In the genomic region with DNA sequence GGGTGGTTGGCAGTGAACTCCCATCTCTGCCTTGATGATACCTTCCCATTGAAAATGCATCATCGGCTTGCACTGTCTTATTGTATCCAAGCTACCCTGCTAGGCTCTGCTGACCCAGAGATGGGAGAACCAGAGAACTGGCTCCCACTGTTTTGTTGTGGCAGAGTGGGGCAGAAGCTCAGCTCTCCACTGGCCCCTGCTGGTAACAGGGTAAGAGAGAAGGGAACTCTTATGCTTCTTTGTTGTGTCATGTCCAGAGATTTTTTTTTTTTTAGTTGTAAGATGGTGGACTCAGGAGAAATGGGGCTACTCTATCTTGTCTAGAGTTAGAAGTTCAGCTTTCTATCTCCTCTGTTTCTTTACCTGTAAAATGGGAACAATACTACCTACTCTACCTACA, we compare ENCODE assay signal across 9 cellular contexts.
DNase-seq lines count a peak whose midpoint lies in the region; ATAC-seq and TF ChIP-seq lines count a peak whose summit lies in the region.
"Had no signal": no experiment of that assay in that cellular context is flagged by ENCODE, and none has a peak within 500 bp of the region (broad histone marks: within the 10 kb centered on the region; RNA-seq: fewer than 3 reads in every experiment).

No MANE protein-coding gene starts in this region.

- no peak overlapping the region for H2AFZ ChIP-seq in GM23248

- peak; percentile 74 for TF ChIP-seq CTCF in AG04450 (IDR thresholded peaks at IDR 0.05; ENCODE audit: low read depth, low read length)
- TF ChIP-seq CTCF in WTC11 (IDR thresholded peaks at IDR 0.05) = peak; percentile 31

- no peaks in the 10 kb centered on the region for H3F3A ChIP-seq in GM23248 (ENCODE audit: insufficient read depth)

- no peak overlapping the region for H3K27ac ChIP-seq in AG04450 (ENCODE audit: low read depth, low read length)
- no peak overlapping the region for H3K27ac ChIP-seq in GM23248

- H3K27me3 Mint-ChIP-seq in WTC11 (ENCODE audit: low read depth) = no peaks in the 10 kb centered on the region; the same call in 1 of the 2 replicates
- no peaks in the 10 kb centered on the region for H3K27me3 Mint-ChIP-seq in activated T-helper 2 cell treated with anti-CD3 and anti-CD28 coated beads, Interferon-gamma antibody, Interleukin-2, Interleukin-4, amounts not matched to agents 10 μg/mL and 5 μg/mL and 100 μg/mL, durations not matched to agents 14 hours and 24 hours and 36 hours (ENCODE audit: low read depth)
- H3K27me3 Mint-ChIP-seq: brain had no signal

- POLR2A ChIA-PET in AG04450 (lab: Yijun Ruan, JAX) (no interaction called here), WTC11 (lab: Charles Lee) (no interaction called here)

- peaks cover 30% of the 10 kb centered on the region for H3K4me1 Mint-ChIP-seq in WTC11
- no peaks in the 10 kb centered on the region for H3K4me1 Mint-ChIP-seq in activated T-helper 2 cell treated with anti-CD3 and anti-CD28 coated beads, Interferon-gamma antibody, Interleukin-2, Interleukin-4, amounts not matched to agents 10 μg/mL and 5 μg/mL and 100 μg/mL, durations not matched to agents 14 hours and 24 hours and 36 hours (ENCODE audit: low read depth)

- no peaks in the 10 kb centered on the region for H3K4me1 ChIP-seq in GM23248 (ENCODE audit: insufficient read depth)

- H3K27me3 ChIP-seq in AG04450 (ENCODE audit: control insufficient read depth, insufficient read depth, low read length) (no peaks in the 10 kb centered on the region), GM23248 (replicated peaks; ENCODE audit: insufficient read depth) (no peaks in the 10 kb centered on the region)

- no peaks in the 10 kb centered on the region for H3K36me3 ChIP-seq in GM23248 (ENCODE audit: low read depth)

- H3K79me2 ChIP-seq in GM23248 (ENCODE audit: insufficient read depth) = no peaks in the 10 kb centered on the region

- no peak overlapping the region for H3K4me2 ChIP-seq in GM23248 (ENCODE audit: unreplicated experiment)

- WGBS in GM23248 (ENCODE audit: low coverage in 1 of 2, low lambda C conversion rate in 2 of 2, missing lambda C conversion rate in 2 of 2), 2 experiments = 38 to 42% methylated on average over 1 of the region's 1 CpG

- H3K27ac Mint-ChIP-seq in WTC11 = no peak overlapping the region
- no peak overlapping the region for H3K27ac Mint-ChIP-seq in activated T-helper 2 cell treated with anti-CD3 and anti-CD28 coated beads, Interferon-gamma antibody, Interleukin-2, Interleukin-4, amounts not matched to agents 10 μg/mL and 5 μg/mL and 100 μg/mL, durations not matched to agents 14 hours and 24 hours and 36 hours

- no peaks in the 10 kb centered on the region for H4K20me1 ChIP-seq in GM23248 (ENCODE audit: insufficient read depth)

- H3K9me3 ChIP-seq in AG04450 (ENCODE audit: control insufficient read depth, insufficient read depth, low read length) (peaks cover 7% of the 10 kb centered on the region), GM23248 (ENCODE audit: low read depth) (no peaks in the 10 kb centered on the region)

- H3K9me3 Mint-ChIP-seq in WTC11 = peaks cover 10% of the 10 kb centered on the region
- H3K9me3 Mint-ChIP-seq in activated T-helper 2 cell treated with anti-CD3 and anti-CD28 coated beads, Interferon-gamma antibody, Interleukin-2, Interleukin-4, amounts not matched to agents 10 μg/mL and 5 μg/mL and 100 μg/mL, durations not matched to agents 14 hours and 24 hours and 36 hours = no peaks in the 10 kb centered on the region

- DNase-seq in AG04450 (ENCODE audit: low read depth, low spot score) = no peak
- DNase-seq in GM23248 = peak; percentile 13
- DNase-seq in WTC11 (ENCODE audit: low spot score) = peak; percentile 72
- DNase-seq in iPS-NIHi11 (ENCODE audit: low spot score) = peak; percentile 78
- no peak for DNase-seq in activated T-helper 2 cell treated with anti-CD3 and anti-CD28 coated beads, Interferon-gamma antibody, Interleukin-2, Interleukin-4, amounts not matched to agents 10 μg/mL and 5 μg/mL and 100 μg/mL, durations not matched to agents 14 hours and 24 hours and 36 hours (ENCODE audit: low spot score)
- no peak for DNase-seq in NCI-H1436 treated with DMSO at 0.1 percent for 48 hours (lab: John Stamatoyannopoulos, UW)
- DNase-seq in SKM-1 (lab: John Stamatoyannopoulos, UW; ENCODE audit: unreplicated experiment) = no peak
- no peak for DNase-seq in NCI-H1105 (lab: John Stamatoyannopoulos, UW)

- H3K36me3 Mint-ChIP-seq in WTC11 = no peaks in the 10 kb centered on the region
- no peaks in the 10 kb centered on the region for H3K36me3 Mint-ChIP-seq in activated T-helper 2 cell treated with anti-CD3 and anti-CD28 coated beads, Interferon-gamma antibody, Interleukin-2, Interleukin-4, amounts not matched to agents 10 μg/mL and 5 μg/mL and 100 μg/mL, durations not matched to agents 14 hours and 24 hours and 36 hours (ENCODE audit: low read depth)

- H3K4me3 Mint-ChIP-seq in WTC11 = no peak overlapping the region
- H3K4me3 Mint-ChIP-seq in activated T-helper 2 cell treated with anti-CD3 and anti-CD28 coated beads, Interferon-gamma antibody, Interleukin-2, Interleukin-4, amounts not matched to agents 10 μg/mL and 5 μg/mL and 100 μg/mL, durations not matched to agents 14 hours and 24 hours and 36 hours (ENCODE audit: low read depth) = no peak overlapping the region
- H3K4me3 Mint-ChIP-seq: brain had no signal

- intact Hi-C loops in activated T-helper 2 cell treated with anti-CD3 and anti-CD28 coated beads, Interferon-gamma antibody, Interleukin-2, Interleukin-4, amounts not matched to agents 10 μg/mL and 5 μg/mL and 100 μg/mL, durations not matched to agents 14 hours and 24 hours and 36 hours (cut with micrococcal nuclease) = no loop called here

- H3K9ac ChIP-seq in GM23248 = no peak overlapping the region

- in situ Hi-C loops in GM23248 (cut with MboI) = no loop called here

- CTCF ChIA-PET in AG04450 (lab: Charles Lee) = interaction anchor here (0.5 to 1.7 kb wide), 10 partner anchors 9 to 336 kb away, joined by 3 to 11 read pairs (median 5); no protein-coding TSS in a partner anchor
- CTCF ChIA-PET in WTC11 (lab: Charles Lee) = interaction anchor here (0.7 to 1.7 kb wide), 17 partner anchors 9 to 473 kb away, joined by 3 to 7 read pairs (median 4); a partner anchor contains a TSS

- no peaks in the 10 kb centered on the region for H3K9me2 ChIP-seq in GM23248 (ENCODE audit: insufficient read depth)

- peak; percentile 93 for ATAC-seq in WTC11

- H3K4me3 ChIP-seq in AG04450 (ENCODE audit: low read depth, low read length) = no peak overlapping the region
- no peak overlapping the region for H3K4me3 ChIP-seq in GM23248

TF ChIP-seq in WTC11, 78 proteins besides CTCF, POLR2A, EP300 and RAD21 (continues in another document):
- TF ChIP-seq, protein P1, sequence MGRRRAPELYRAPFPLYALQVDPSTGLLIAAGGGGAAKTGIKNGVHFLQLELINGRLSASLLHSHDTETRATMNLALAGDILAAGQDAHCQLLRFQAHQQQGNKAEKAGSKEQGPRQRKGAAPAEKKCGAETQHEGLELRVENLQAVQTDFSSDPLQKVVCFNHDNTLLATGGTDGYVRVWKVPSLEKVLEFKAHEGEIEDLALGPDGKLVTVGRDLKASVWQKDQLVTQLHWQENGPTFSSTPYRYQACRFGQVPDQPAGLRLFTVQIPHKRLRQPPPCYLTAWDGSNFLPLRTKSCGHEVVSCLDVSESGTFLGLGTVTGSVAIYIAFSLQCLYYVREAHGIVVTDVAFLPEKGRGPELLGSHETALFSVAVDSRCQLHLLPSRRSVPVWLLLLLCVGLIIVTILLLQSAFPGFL (CRISPR knock-in tag; IDR thresholded peaks at IDR 0.05; ENCODE audit: borderline replicate concordance) = no peak
- TF ChIP-seq, protein P2, sequence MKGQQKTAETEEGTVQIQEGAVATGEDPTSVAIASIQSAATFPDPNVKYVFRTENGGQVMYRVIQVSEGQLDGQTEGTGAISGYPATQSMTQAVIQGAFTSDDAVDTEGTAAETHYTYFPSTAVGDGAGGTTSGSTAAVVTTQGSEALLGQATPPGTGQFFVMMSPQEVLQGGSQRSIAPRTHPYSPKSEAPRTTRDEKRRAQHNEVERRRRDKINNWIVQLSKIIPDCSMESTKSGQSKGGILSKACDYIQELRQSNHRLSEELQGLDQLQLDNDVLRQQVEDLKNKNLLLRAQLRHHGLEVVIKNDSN (CRISPR knock-in tag; IDR thresholded peaks at IDR 0.05) = no peak
- TF ChIP-seq, protein P3, sequence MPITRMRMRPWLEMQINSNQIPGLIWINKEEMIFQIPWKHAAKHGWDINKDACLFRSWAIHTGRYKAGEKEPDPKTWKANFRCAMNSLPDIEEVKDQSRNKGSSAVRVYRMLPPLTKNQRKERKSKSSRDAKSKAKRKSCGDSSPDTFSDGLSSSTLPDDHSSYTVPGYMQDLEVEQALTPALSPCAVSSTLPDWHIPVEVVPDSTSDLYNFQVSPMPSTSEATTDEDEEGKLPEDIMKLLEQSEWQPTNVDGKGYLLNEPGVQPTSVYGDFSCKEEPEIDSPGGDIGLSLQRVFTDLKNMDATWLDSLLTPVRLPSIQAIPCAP (CRISPR knock-in tag; IDR thresholded peaks at IDR 0.05) = no peak
- TF ChIP-seq ZNF423 (CRISPR knock-in tag; IDR thresholded peaks at IDR 0.05) = no peak
- TF ChIP-seq, protein P4, sequence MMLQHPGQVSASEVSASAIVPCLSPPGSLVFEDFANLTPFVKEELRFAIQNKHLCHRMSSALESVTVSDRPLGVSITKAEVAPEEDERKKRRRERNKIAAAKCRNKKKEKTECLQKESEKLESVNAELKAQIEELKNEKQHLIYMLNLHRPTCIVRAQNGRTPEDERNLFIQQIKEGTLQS (CRISPR knock-in tag; conservative IDR thresholded peaks at IDR 0.05) = no peak

Comparison
In these comparisons a context has a peak if more than half of its experiments do, and no peak if none do; other contexts are left out.
1. DNase-seq: peak in GM23248 (single experiment), WTC11 (single experiment) and iPS-NIHi11 (single experiment); none in AG04450 (single experiment), activated T-helper 2 cell treated with anti-CD3 and anti-CD28 coated beads, Interferon-gamma antibody, Interleukin-2, Interleukin-4, amounts not matched to agents 10 μg/mL and 5 μg/mL and 100 μg/mL, durations not matched to agents 14 hours and 24 hours and 36 hours (single experiment), NCI-H1436 treated with DMSO at 0.1 percent for 48 hours (single experiment), SKM-1 (single experiment) and NCI-H1105 (single experiment).